Comparison of ENCODE assay signal across 12 cellular contexts in genomic region chr10:84172435-84173356, GRCh38. TPM values are rescaled to one million over a fixed set of nuclear protein-coding genes. Genes with fewer than 3 reads are reported as not detected.
A peak's percentile ranks its signal among the peaks of the same experiment; 100 is the strongest.
DNase-seq lines count a peak whose midpoint lies in the region; ATAC-seq and TF ChIP-seq lines count a peak whose summit lies in the region.
"Had no signal": no experiment of that assay in that cellular context is flagged by ENCODE, and none has a peak within 500 bp of the region (broad histone marks: within the 10 kb centered on the region; RNA-seq: fewer than 3 reads in every experiment).

No MANE protein-coding gene starts in this region.

- POLR2A ChIA-PET in activated CD8-positive, alpha-beta T cell treated with anti-CD3 and anti-CD28 coated beads, Interleukin-2, amount 10 ng/mL, durations not matched to agents 7 days and 5 days (lab: Charles Lee) = no interaction called here
- POLR2A ChIA-PET in activated CD8-positive, alpha-beta T cell treated with anti-CD3 and anti-CD28 coated beads for 36 hours (lab: Charles Lee) = interaction anchor here (0.6 kb wide), 1 partner anchor 19 kb away, joined by 4 read pairs; no protein-coding TSS in a partner anchor

- H3K27me3 ChIP-seq in OCI-LY3 (ENCODE audit: low read depth, low read length) (no peaks in the 10 kb centered on the region), prostate gland (replicated peaks; ENCODE audit: insufficient read depth) (no peaks in the 10 kb centered on the region), right cardiac atrium (ENCODE audit: control insufficient read depth, insufficient read depth) (no peaks in the 10 kb centered on the region)

- peak overlapping the region; percentile 95 for H3K4me2 ChIP-seq in OCI-LY3 (ENCODE audit: low read length)

- CTCF ChIA-PET in activated CD8-positive, alpha-beta T cell treated with anti-CD3 and anti-CD28 coated beads, Interleukin-2, amount 10 ng/mL, durations not matched to agents 7 days and 5 days (lab: Charles Lee) = interaction anchor here (2.2 kb wide), 1 partner anchor 25 kb away, joined by 6 read pairs; no protein-coding TSS in a partner anchor
- CTCF ChIA-PET in activated CD8-positive, alpha-beta T cell treated with anti-CD3 and anti-CD28 coated beads for 36 hours (lab: Charles Lee) = interaction anchor here (0.7 kb wide), 1 partner anchor 25 kb away, joined by 3 read pairs; no protein-coding TSS in a partner anchor

- H2AFZ ChIP-seq in OCI-LY3 (ENCODE audit: low read depth, low read length) = peak overlapping the region; percentile 8; the same call in 1 of the 2 replicates

- H3K27ac ChIP-seq in OCI-LY3 (ENCODE audit: low read length) (peak overlapping the region; percentile 98), prostate gland (peak overlapping the region; percentile 29 to 60), right cardiac atrium (ENCODE audit: low read length) (no peak overlapping the region)
- H3K27ac ChIP-seq: 22Rv1 had no signal

- H4K20me1 ChIP-seq in OCI-LY3 (ENCODE audit: insufficient read depth, low read length) = no peaks in the 10 kb centered on the region

- ATAC-seq in activated CD8-positive, alpha-beta T cell treated with anti-CD3 and anti-CD28 coated beads, Interleukin-2, amount 10 ng/mL, durations not matched to agents 7 days and 5 days = no peak
- ATAC-seq in activated CD8-positive, alpha-beta T cell treated with anti-CD3 and anti-CD28 coated beads for 36 hours = no peak
- ATAC-seq in HG02763 (IDR thresholded peaks at IDR 0.05; ENCODE audit: unreplicated experiment) (peak; percentile 53), right cardiac atrium (no peak)
- ATAC-seq: Panc1 had no signal

- H3K4me1 Mint-ChIP-seq in activated CD8-positive, alpha-beta T cell treated with anti-CD3 and anti-CD28 coated beads, Interleukin-2, amount 10 ng/mL, durations not matched to agents 7 days and 5 days (ENCODE audit: low read depth) = peaks cover 2% of the 10 kb centered on the region
- peaks cover 5% of the 10 kb centered on the region for H3K4me1 Mint-ChIP-seq in activated CD8-positive, alpha-beta T cell treated with anti-CD3 and anti-CD28 coated beads for 36 hours (ENCODE audit: low read depth)

- DNase-seq in activated CD8-positive, alpha-beta T cell treated with anti-CD3 and anti-CD28 coated beads, Interleukin-2, amount 10 ng/mL, durations not matched to agents 7 days and 5 days = peak; percentile 6
- DNase-seq in activated CD8-positive, alpha-beta T cell treated with anti-CD3 and anti-CD28 coated beads for 36 hours = no peak
- DNase-seq in prostate gland (ENCODE audit: low spot score) (no peak), Kasumi-1 (lab: John Stamatoyannopoulos, UW) (no peak), right cardiac atrium (no peak)
- no peak for DNase-seq in stimulated activated naive CD4-positive, alpha-beta T cell treated with Interleukin-2 at 50 U/mL for 16 hours (lab: John Stamatoyannopoulos, UW)

- TF ChIP-seq POLR2A in prostate gland (IDR thresholded peaks at IDR 0.05) = no peak

- H3K27me3 Mint-ChIP-seq in activated CD8-positive, alpha-beta T cell treated with anti-CD3 and anti-CD28 coated beads, Interleukin-2, amount 10 ng/mL, durations not matched to agents 7 days and 5 days (ENCODE audit: low read depth) = peaks cover 2% of the 10 kb centered on the region
- H3K27me3 Mint-ChIP-seq in activated CD8-positive, alpha-beta T cell treated with anti-CD3 and anti-CD28 coated beads for 36 hours = no peaks in the 10 kb centered on the region

- peaks cover 3% of the 10 kb centered on the region for H3K36me3 ChIP-seq in OCI-LY3 (replicated peaks; ENCODE audit: low read depth, low read length)
- H3K36me3 ChIP-seq in prostate gland = no peaks in the 10 kb centered on the region

- H3K9ac ChIP-seq in OCI-LY3 (ENCODE audit: low read length) = peak overlapping the region; percentile 84

- TF ChIP-seq CTCF in activated CD8-positive, alpha-beta T cell treated with anti-CD3 and anti-CD28 coated beads for 36 hours (IDR thresholded peaks at IDR 0.05) = no peak
- TF ChIP-seq CTCF in OCI-LY3 (IDR thresholded peaks at IDR 0.05; ENCODE audit: low read depth, low read length) (no peak), prostate gland (IDR thresholded peaks at IDR 0.05) (no peak)

- H3K9me3 ChIP-seq in OCI-LY3 (ENCODE audit: insufficient read depth, low read length) (no peaks in the 10 kb centered on the region), prostate gland (no peaks in the 10 kb centered on the region), right cardiac atrium (ENCODE audit: control insufficient read depth, low read length) (no peaks in the 10 kb centered on the region)

- peaks cover 54% of the 10 kb centered on the region for H3K79me2 ChIP-seq in OCI-LY3 (ENCODE audit: low read length)

- no peaks in the 10 kb centered on the region for H3K36me3 Mint-ChIP-seq in activated CD8-positive, alpha-beta T cell treated with anti-CD3 and anti-CD28 coated beads, Interleukin-2, amount 10 ng/mL, durations not matched to agents 7 days and 5 days (ENCODE audit: low read depth)
- no peaks in the 10 kb centered on the region for H3K36me3 Mint-ChIP-seq in activated CD8-positive, alpha-beta T cell treated with anti-CD3 and anti-CD28 coated beads for 36 hours (ENCODE audit: low read depth)

- no peaks in the 10 kb centered on the region for H3K9me3 Mint-ChIP-seq in activated CD8-positive, alpha-beta T cell treated with anti-CD3 and anti-CD28 coated beads, Interleukin-2, amount 10 ng/mL, durations not matched to agents 7 days and 5 days (ENCODE audit: insufficient read depth)
- H3K9me3 Mint-ChIP-seq in activated CD8-positive, alpha-beta T cell treated with anti-CD3 and anti-CD28 coated beads for 36 hours = no peaks in the 10 kb centered on the region

- H3K27ac Mint-ChIP-seq in activated CD8-positive, alpha-beta T cell treated with anti-CD3 and anti-CD28 coated beads, Interleukin-2, amount 10 ng/mL, durations not matched to agents 7 days and 5 days = no peak overlapping the region
- no peak overlapping the region for H3K27ac Mint-ChIP-seq in activated CD8-positive, alpha-beta T cell treated with anti-CD3 and anti-CD28 coated beads for 36 hours

- H3K4me3 ChIP-seq in OCI-LY3 (ENCODE audit: low read length) (peak overlapping the region; percentile 82), prostate gland (no peak overlapping the region), right cardiac atrium (ENCODE audit: low read length) (no peak overlapping the region)

- WGBS in prostate gland = 92% methylated on average over 9 of the region's 9 CpGs
- WGBS in right cardiac atrium = 88% methylated on average over 9 of the region's 9 CpGs

- intact Hi-C loops in activated CD8-positive, alpha-beta T cell treated with anti-CD3 and anti-CD28 coated beads for 36 hours (cut with micrococcal nuclease) = no loop called here
- intact Hi-C loops in prostate gland (cut with DNase I) (no loop called here), right cardiac atrium (cut with DNase I) (no loop called here)

- H3K4me1 ChIP-seq in OCI-LY3 (ENCODE audit: low read length) = peaks cover 39% of the 10 kb centered on the region
- H3K4me1 ChIP-seq in prostate gland (replicated peaks) = no peaks in the 10 kb centered on the region
- no peaks in the 10 kb centered on the region for H3K4me1 ChIP-seq in right cardiac atrium (ENCODE audit: control insufficient read depth, insufficient read depth, low read length)

- H3K4me3 Mint-ChIP-seq in activated CD8-positive, alpha-beta T cell treated with anti-CD3 and anti-CD28 coated beads, Interleukin-2, amount 10 ng/mL, durations not matched to agents 7 days and 5 days = no peak overlapping the region
- no peak overlapping the region for H3K4me3 Mint-ChIP-seq in activated CD8-positive, alpha-beta T cell treated with anti-CD3 and anti-CD28 coated beads for 36 hours

RNA-seq across cellular contexts. Expression of gene GPR15LG, which starts 0.9 kb away (rescaled TPM):
- not detected for total RNA-seq in activated CD8-positive, alpha-beta T cell treated with anti-CD3 and anti-CD28 coated beads, Interleukin-2, amount 10 ng/mL, durations not matched to agents 7 days and 5 days
- total RNA-seq in activated CD8-positive, alpha-beta T cell treated with anti-CD3 and anti-CD28 coated beads for 36 hours = not detected
- total RNA-seq in prostate gland = 1 to 10 TPM in 1 of 2 donors, not detected in 1; 3.1 TPM
- total RNA-seq in right cardiac atrium = not detected
- polyA plus RNA-seq in right cardiac atrium = not detected
- total RNA-seq: LHCN-M2, pulmonary artery endothelial cell had no signal

RNA-seq across cellular contexts. Expression of gene CDHR1, which starts 21.6 kb away (rescaled TPM):
- total RNA-seq in activated CD8-positive, alpha-beta T cell treated with anti-CD3 and anti-CD28 coated beads, Interleukin-2, amount 10 ng/mL, durations not matched to agents 7 days and 5 days = under 1 TPM; 0.26 to 0.29 TPM
- total RNA-seq in activated CD8-positive, alpha-beta T cell treated with anti-CD3 and anti-CD28 coated beads for 36 hours = 1 to 10 TPM; 1.8 to 2.4 TPM
- total RNA-seq in prostate gland = under 1 TPM; 0.45 to 0.82 TPM
- 1 to 10 TPM; 2.4 to 9.1 (median 5.3) TPM for total RNA-seq in right cardiac atrium
- polyA plus RNA-seq in right cardiac atrium = 3.6 TPM
- total RNA-seq: LHCN-M2, pulmonary artery endothelial cell had no signal

RNA-seq across cellular contexts. Expression of gene GHITM, which starts 33.4 kb away (rescaled TPM):
- total RNA-seq in activated CD8-positive, alpha-beta T cell treated with anti-CD3 and anti-CD28 coated beads, Interleukin-2, amount 10 ng/mL, durations not matched to agents 7 days and 5 days = 100 to 1,000 TPM; 123 to 133 TPM
- total RNA-seq in activated CD8-positive, alpha-beta T cell treated with anti-CD3 and anti-CD28 coated beads for 36 hours = 100 to 1,000 TPM; 198 TPM
- total RNA-seq in prostate gland = 100 to 1,000 TPM; 122 to 143 TPM
- total RNA-seq in right cardiac atrium = 100 to 1,000 TPM; 274 to 310 (median 296) TPM
- polyA plus RNA-seq in right cardiac atrium = 430 TPM

RNA-seq across cellular contexts. Expression of gene LRIT2, which starts 52.6 kb away (rescaled TPM):
- not detected for total RNA-seq in activated CD8-positive, alpha-beta T cell treated with anti-CD3 and anti-CD28 coated beads, Interleukin-2, amount 10 ng/mL, durations not matched to agents 7 days and 5 days
- total RNA-seq in activated CD8-positive, alpha-beta T cell treated with anti-CD3 and anti-CD28 coated beads for 36 hours = not detected
- not detected for total RNA-seq in prostate gland
- not detected for total RNA-seq in right cardiac atrium
- polyA plus RNA-seq in right cardiac atrium = not detected
- total RNA-seq: LHCN-M2, pulmonary artery endothelial cell had no signal
